Comparison of ENCODE assay signal across 9 cellular contexts in the genomic region with DNA sequence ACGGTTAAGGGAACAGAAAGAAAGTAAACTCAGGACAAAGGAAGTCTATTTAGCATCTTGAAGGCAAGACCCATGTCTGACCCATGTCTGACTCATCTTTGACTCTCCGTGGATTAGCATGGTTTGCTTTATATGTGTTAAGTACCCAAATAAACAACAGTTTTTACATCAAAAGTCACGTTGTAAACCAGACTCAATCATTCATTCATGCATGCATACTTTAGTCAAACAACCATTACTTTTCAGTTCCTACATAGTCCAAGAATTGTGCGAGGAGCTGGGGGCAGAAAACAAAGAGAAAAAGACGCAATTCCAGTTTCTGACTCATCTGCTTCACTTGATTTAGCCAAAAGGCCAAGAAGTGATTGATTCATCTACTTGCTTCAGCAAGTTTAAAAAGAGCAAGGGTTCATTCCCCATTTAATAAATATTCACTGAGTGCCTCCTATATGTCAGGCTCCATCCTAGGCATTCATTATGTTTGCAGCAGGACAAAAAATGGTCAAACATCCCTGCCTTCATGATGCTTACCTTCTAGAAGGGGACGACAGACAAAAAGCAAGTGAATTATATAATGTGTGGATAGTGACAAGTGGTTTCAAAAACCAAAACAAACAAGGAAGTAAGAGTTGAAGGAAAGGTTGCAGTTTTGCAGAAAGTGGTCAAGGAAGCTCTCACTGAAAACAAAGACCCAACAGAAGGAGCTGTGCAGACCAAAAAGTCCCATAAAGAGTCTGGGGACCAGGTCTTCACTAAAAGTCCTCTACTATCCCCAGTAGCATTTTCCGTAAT.
A peak's percentile ranks its signal among the peaks of the same experiment; 100 is the strongest.
DNase-seq lines count a peak whose midpoint lies in the region; ATAC-seq, FAIRE-seq and TF ChIP-seq lines count a peak whose summit lies in the region.
"Had no signal": no experiment of that assay in that cellular context is flagged by ENCODE, and none has a peak within 500 bp of the region (broad histone marks: within the 10 kb centered on the region; RNA-seq: fewer than 3 reads in every experiment).

No MANE protein-coding gene starts in this region.

- H3K27me3 Mint-ChIP-seq in activated T-cell treated with anti-CD3 and anti-CD28 coated beads, Interleukin-2, amount 50 U/mL, for 72 hours (ENCODE audit: low read depth), result peaks cover 23% of the 10 kb centered on the region

- H3K9me3 ChIP-seq in esophagus squamous epithelium, result no peaks in the 10 kb centered on the region
- H3K9me3 ChIP-seq in thymus (ENCODE audit: control insufficient read depth), result no peaks in the 10 kb centered on the region
- no peaks in the 10 kb centered on the region for H3K9me3 ChIP-seq in uterus

- H3K36me3 ChIP-seq in esophagus squamous epithelium, result no peaks in the 10 kb centered on the region
- H3K36me3 ChIP-seq in thymus (ENCODE audit: control insufficient read depth, insufficient read depth), result no peaks in the 10 kb centered on the region
- H3K36me3 ChIP-seq in uterus, result no peaks in the 10 kb centered on the region

- no peak for DNase-seq in activated T-cell treated with anti-CD3 and anti-CD28 coated beads, Interleukin-2, amount 50 U/mL, for 72 hours
- no peak for DNase-seq in activated T-cell treated with anti-CD3 and anti-CD28 coated beads, Interleukin-2, amount 50 U/mL, for 48 hours
- DNase-seq in RCC 7860 (ENCODE audit: low spot score), result peak; percentile 51
- DNase-seq in esophagus squamous epithelium (lab: John Stamatoyannopoulos, UW), result no peak
- DNase-seq in uterus, result no peak
- DNase-seq in hippocampal formation (lab: John Stamatoyannopoulos, UW), result no peak

- peak; percentile 72 for FAIRE-seq in RCC 7860 (lab: Jason Lieb, UNC)

- 30 to 32% methylated on average over 7 of the region's 7 CpGs for WGBS in esophagus squamous epithelium, 2 donors
- whole genome bisulfite sequencing in thymus, result 89% methylated on average over 7 of the region's 7 CpGs

- no peak for ATAC-seq in activated T-cell treated with anti-CD3 and anti-CD28 coated beads, Interleukin-2, amount 50 U/mL, for 72 hours (replicated peaks in 1 of 2)
- ATAC-seq in GM18873 (IDR thresholded peaks at IDR 0.05; ENCODE audit: low FRiP score, unreplicated experiment), result no peak

- H3K27ac Mint-ChIP-seq in activated T-cell treated with anti-CD3 and anti-CD28 coated beads, Interleukin-2, amount 50 U/mL, for 72 hours, result peak overlapping the region; percentile 62

- peaks cover 12 to 13% of the 10 kb centered on the region in 2 donors for H3K9me3 Mint-ChIP-seq in activated T-cell treated with anti-CD3 and anti-CD28 coated beads, Interleukin-2, amount 50 U/mL, for 72 hours

- H3K4me1 ChIP-seq in esophagus squamous epithelium (peaks cover 16 to 42% (median 19%) of the 10 kb centered on the region in 3 donors), thymus (ENCODE audit: control insufficient read depth, insufficient read depth, low read length) (peaks cover 4% of the 10 kb centered on the region), uterus (peaks cover 3 to 13% of the 10 kb centered on the region in 2 donors)

- no peak for TF ChIP-seq POLR2A in esophagus squamous epithelium (IDR thresholded peaks at IDR 0.05)
- no peak for TF ChIP-seq POLR2A in uterus (IDR thresholded peaks at IDR 0.05)

- peak overlapping the region; percentile 75 to 84 for H3K4me3 Mint-ChIP-seq in activated T-cell treated with anti-CD3 and anti-CD28 coated beads, Interleukin-2, amount 50 U/mL, for 72 hours

- H3K27me3 ChIP-seq in esophagus squamous epithelium (no peaks in the 10 kb centered on the region), thymus (ENCODE audit: control insufficient read depth, insufficient read depth) (no peaks in the 10 kb centered on the region), uterus (no peaks in the 10 kb centered on the region)

- H3K4me1 Mint-ChIP-seq in activated T-cell treated with anti-CD3 and anti-CD28 coated beads, Interleukin-2, amount 50 U/mL, for 72 hours (ENCODE audit: low read depth), result peaks cover 95% of the 10 kb centered on the region

- peak overlapping the region; percentile 15 to 57 (median 43) for H3K27ac ChIP-seq in esophagus squamous epithelium
- H3K27ac ChIP-seq in thymus (ENCODE audit: low read depth), result peak overlapping the region; percentile 55
- H3K27ac ChIP-seq in uterus, result no peak overlapping the region
- H3K27ac ChIP-seq: C4-2B had no signal

- peaks cover 20 to 32% of the 10 kb centered on the region in 2 donors for H3K36me3 Mint-ChIP-seq in activated T-cell treated with anti-CD3 and anti-CD28 coated beads, Interleukin-2, amount 50 U/mL, for 72 hours (ENCODE audit: insufficient read depth in 2 of 2)

- TF ChIP-seq CTCF in esophagus squamous epithelium (IDR thresholded peaks at IDR 0.05) (no peak), uterus (IDR thresholded peaks at IDR 0.05) (no peak)

- H3K4me3 ChIP-seq in esophagus squamous epithelium (no peak overlapping the region), thymus (ENCODE audit: low read length) (no peak overlapping the region), uterus (no peak overlapping the region)

- intact Hi-C loops in esophagus squamous epithelium (cut with DNase I), result no loop called here
- intact Hi-C loops in uterus (cut with DNase I; ENCODE audit: low total_unique reads), result no loop called here

Comparison
In these comparisons a context has a peak if more than half of its experiments do, and no peak if none do; other contexts are left out.
1. H3K27ac ChIP-seq: peak in esophagus squamous epithelium (4 of 4) and thymus (single experiment); none in uterus (0 of 2).